29 cellular contexts compared by ENCODE assay signal in genomic region chr11:462107-462890, GRCh38.
"Had no signal": no experiment of that assay in that cellular context is flagged by ENCODE, and none has a peak within 500 bp of the region (broad histone marks: within the 10 kb centered on the region; RNA-seq: fewer than 3 reads in every experiment).

No MANE protein-coding gene starts in this region.

- H3K36me3 Mint-ChIP-seq: natural killer cell had no signal

- H3K27ac Mint-ChIP-seq: activated CD4-positive, alpha-beta memory T cell treated with anti-CD3 and anti-CD28 coated beads, Interleukin-2, amount 10 ng/mL, durations not matched to agents 7 days and 5 days; activated CD4-positive, alpha-beta T cell treated with anti-CD3 and anti-CD28 coated beads, Interleukin-2, amount 10 ng/mL, durations not matched to agents 7 days and 5 days; activated naive CD4-positive, alpha-beta T cell treated with anti-CD3 and anti-CD28 coated beads, Interleukin-2, amount 50 U/mL, for 24 hours; activated naive CD8-positive, alpha-beta T cell treated with anti-CD3 and anti-CD28 coated beads, Interleukin-2, amount 50 U/mL, for 24 hours; activated T-cell treated with anti-CD3 and anti-CD28 coated beads, Interleukin-2, amount 50 U/mL, for 24 hours; activated T-helper 17 cell treated with anti-CD3 and anti-CD28 coated beads, Interleukin-2, amount 50 U/mL, for 72 hours; natural killer cell; neural progenitor cell; T-helper 17 cell had no signal

- H3K36me3 ChIP-seq: neural progenitor cell had no signal

- H3K4me1 ChIP-seq: neural progenitor cell, upper lobe of right lung had no signal

- H3K27me3 ChIP-seq: heart left ventricle, neural progenitor cell, upper lobe of right lung had no signal

- H3K27me3 Mint-ChIP-seq: activated CD4-positive, alpha-beta memory T cell treated with anti-CD3 and anti-CD28 coated beads, Interleukin-2, amount 10 ng/mL, durations not matched to agents 7 days and 5 days; activated CD4-positive, alpha-beta T cell treated with anti-CD3 and anti-CD28 coated beads, Interleukin-2, amount 10 ng/mL, durations not matched to agents 7 days and 5 days; activated naive CD4-positive, alpha-beta T cell treated with anti-CD3 and anti-CD28 coated beads, Interleukin-2, amount 50 U/mL, for 24 hours; activated naive CD8-positive, alpha-beta T cell treated with anti-CD3 and anti-CD28 coated beads, Interleukin-2, amount 50 U/mL, for 24 hours; activated T-cell treated with anti-CD3 and anti-CD28 coated beads, Interleukin-2, amount 50 U/mL, for 24 hours; activated T-helper 17 cell treated with anti-CD3 and anti-CD28 coated beads, Interleukin-2, amount 50 U/mL, for 72 hours; stimulated activated memory B cell treated with anti-CD40 and anti-IgM and Interleukin-4, amounts not matched to agents 10 μg/mL and 1 μg/mL and 100 μg/mL, for 72 hours; stimulated activated naive CD8-positive, alpha-beta T cell treated with anti-CD3 and anti-CD28 coated beads, Interleukin-15, amount 100 ng/mL, for 72 hours; T-helper 17 cell had no signal

- H3K9me3 ChIP-seq: heart left ventricle, upper lobe of right lung had no signal

- H3K9me3 Mint-ChIP-seq: activated CD4-positive, alpha-beta memory T cell treated with anti-CD3 and anti-CD28 coated beads, Interleukin-2, amount 10 ng/mL, durations not matched to agents 7 days and 5 days; activated CD4-positive, alpha-beta T cell treated with anti-CD3 and anti-CD28 coated beads, Interleukin-2, amount 10 ng/mL, durations not matched to agents 7 days and 5 days; activated naive CD4-positive, alpha-beta T cell treated with anti-CD3 and anti-CD28 coated beads, Interleukin-2, amount 50 U/mL, for 24 hours; activated naive CD8-positive, alpha-beta T cell treated with anti-CD3 and anti-CD28 coated beads, Interleukin-2, amount 50 U/mL, for 24 hours; activated T-cell treated with anti-CD3 and anti-CD28 coated beads, Interleukin-2, amount 50 U/mL, for 24 hours; activated T-helper 17 cell treated with anti-CD3 and anti-CD28 coated beads, Interleukin-2, amount 50 U/mL, for 72 hours; natural killer cell; neural progenitor cell; stimulated activated naive CD8-positive, alpha-beta T cell treated with anti-CD3 and anti-CD28 coated beads, Interleukin-15, amount 100 ng/mL, for 72 hours had no signal

- H3K27ac ChIP-seq: neural progenitor cell had no signal

- ATAC-seq: activated naive CD8-positive, alpha-beta T cell treated with anti-CD3 and anti-CD28 coated beads, Interleukin-2, amount 50 U/mL, for 24 hours; activated T-helper 17 cell treated with anti-CD3 and anti-CD28 coated beads, Interleukin-2, amount 50 U/mL, for 72 hours; esophagus mucosa; natural killer cell; stimulated activated memory B cell treated with anti-CD40 and anti-IgM and Interleukin-4, amounts not matched to agents 10 μg/mL and 1 μg/mL and 100 μg/mL, for 72 hours; stimulated activated naive CD8-positive, alpha-beta T cell treated with anti-CD3 and anti-CD28 coated beads, Interleukin-15, amount 100 ng/mL, for 72 hours; T-helper 17 cell; upper lobe of right lung had no signal

- DNase-seq: activated CD4-positive, alpha-beta memory T cell treated with anti-CD3 and anti-CD28 coated beads, Interleukin-2, amount 10 ng/mL, durations not matched to agents 7 days and 5 days; activated CD4-positive, alpha-beta T cell treated with anti-CD3 and anti-CD28 coated beads for 1 hour; activated CD4-positive, alpha-beta T cell treated with anti-CD3 and anti-CD28 coated beads, Interleukin-2, amount 10 ng/mL, durations not matched to agents 7 days and 5 days; activated CD8-positive, alpha-beta memory T cell treated with anti-CD3 and anti-CD28 coated beads, Interleukin-2, amount 50 U/mL, for 48 hours; activated gamma-delta T cell treated with Interleukin-2 at 50 U/mL for 16 hours; activated naive CD8-positive, alpha-beta T cell treated with anti-CD3 and anti-CD28 coated beads, Interleukin-2, amount 50 U/mL, for 24 hours; activated T-cell treated with anti-CD3 and anti-CD28 coated beads, Interleukin-2, amount 50 U/mL, for 24 hours; amygdala; central memory CD4-positive, alpha-beta T cell; foreskin fibroblast; hypothalamus; mesendoderm; natural killer cell; posterior cingulate gyrus; stimulated activated CD4-positive, alpha-beta T cell treated with anti-CD3 and anti-CD28 coated beads, Interleukin-1b, Interleukin-23, amount 100 ng/mL, for 48 hours; stimulated activated CD4-positive, alpha-beta T cell treated with anti-CD3 and anti-CD28 coated beads, Interleukin-4, amount 100 ng/mL, for 4 hours; stimulated activated CD8-positive, alpha-beta memory T cell treated with anti-CD3 and anti-CD28 coated beads, Interleukin-4, amount 100 ng/mL, for 48 hours; stimulated activated naive CD8-positive, alpha-beta T cell treated with anti-CD3 and anti-CD28 coated beads, Interleukin-15, amount 100 ng/mL, for 72 hours; substantia nigra; T-helper 17 cell; upper lobe of right lung had no signal

- H3K9ac ChIP-seq: neural progenitor cell had no signal

- H2AFZ ChIP-seq: neural progenitor cell had no signal

- H3K4me2 ChIP-seq: neural progenitor cell, smooth muscle cell had no signal

- H3K4me3 Mint-ChIP-seq: activated CD4-positive, alpha-beta memory T cell treated with anti-CD3 and anti-CD28 coated beads, Interleukin-2, amount 10 ng/mL, durations not matched to agents 7 days and 5 days; activated CD4-positive, alpha-beta T cell treated with anti-CD3 and anti-CD28 coated beads, Interleukin-2, amount 10 ng/mL, durations not matched to agents 7 days and 5 days; activated naive CD4-positive, alpha-beta T cell treated with anti-CD3 and anti-CD28 coated beads, Interleukin-2, amount 50 U/mL, for 24 hours; activated naive CD8-positive, alpha-beta T cell treated with anti-CD3 and anti-CD28 coated beads, Interleukin-2, amount 50 U/mL, for 24 hours; activated T-cell treated with anti-CD3 and anti-CD28 coated beads, Interleukin-2, amount 50 U/mL, for 24 hours; activated T-helper 17 cell treated with anti-CD3 and anti-CD28 coated beads, Interleukin-2, amount 50 U/mL, for 72 hours; neural progenitor cell; stimulated activated memory B cell treated with anti-CD40 and anti-IgM and Interleukin-4, amounts not matched to agents 10 μg/mL and 1 μg/mL and 100 μg/mL, for 72 hours; stimulated activated naive CD8-positive, alpha-beta T cell treated with anti-CD3 and anti-CD28 coated beads, Interleukin-15, amount 100 ng/mL, for 72 hours; T-helper 17 cell had no signal

- H3K4me3 ChIP-seq: lung, neural progenitor cell, smooth muscle cell, upper lobe of right lung had no signal
